37 cellular contexts compared by ENCODE assay signal in genomic region chr2:192202373-192202772, GRCh38. TPM values are rescaled to one million over a fixed set of nuclear protein-coding genes. Genes with fewer than 3 reads are reported as not detected.
"Had no signal": no experiment of that assay in that cellular context is flagged by ENCODE, and none has a peak within 500 bp of the region (broad histone marks: within the 10 kb centered on the region; RNA-seq: fewer than 3 reads in every experiment).

No MANE protein-coding gene starts in this region.

- H3K27me3 ChIP-seq: ascending aorta, brain microvascular endothelial cell had no signal

- FAIRE-seq: astrocyte, bronchial epithelial cell had no signal

- H3K27ac ChIP-seq: adrenal gland, ascending aorta, body of pancreas, brain microvascular endothelial cell, breast epithelium, cardiac muscle cell had no signal

- DNase-seq: activated effector memory CD4-positive, alpha-beta T cell treated with anti-CD3 and anti-CD28 coated beads, Interleukin-2, amount 50 U/mL, for 16 hours; activated effector memory CD4-positive, alpha-beta T cell treated with Interleukin-2 at 50 U/mL for 16 hours; activated gamma-delta T cell; activated gamma-delta T cell treated with Interleukin-2 at 50 U/mL for 16 hours; activated naive CD4-positive, alpha-beta T cell; activated naive CD4-positive, alpha-beta T cell treated with anti-CD3 and anti-CD28 coated beads for 36 hours; activated naive CD4-positive, alpha-beta T cell treated with anti-CD3 and anti-CD28 coated beads, Interleukin-2, amount 10 ng/mL, durations not matched to agents 7 days and 5 days; activated naive CD4-positive, alpha-beta T cell treated with anti-CD3 and anti-CD28 coated beads, Interleukin-2, amount 50 U/mL, for 16 hours; activated naive CD4-positive, alpha-beta T cell treated with Interleukin-2 at 50 U/mL for 16 hours; activated naive CD8-positive, alpha-beta T cell treated with anti-CD3 and anti-CD28 coated beads for 36 hours; activated naive CD8-positive, alpha-beta T cell treated with anti-CD3 and anti-CD28 coated beads, Interleukin-2, amount 10 ng/mL, durations not matched to agents 7 days and 5 days; activated naive CD8-positive, alpha-beta T cell treated with anti-CD3 and anti-CD28 coated beads, Interleukin-2, amount 50 U/mL, for 24 hours; activated T-cell treated with anti-CD3 and anti-CD28 coated beads, Interleukin-2, amount 50 U/mL, for 1 hour; activated T-cell treated with anti-CD3 and anti-CD28 coated beads, Interleukin-2, amount 50 U/mL, for 24 hours; activated T-cell treated with anti-CD3 and anti-CD28 coated beads, Interleukin-2, amount 50 U/mL, for 4 hours; activated T-cell treated with anti-CD3 and anti-CD28 coated beads, Interleukin-2, amount 50 U/mL, for 48 hours; activated T-cell treated with anti-CD3 and anti-CD28 coated beads, Interleukin-2, amount 50 U/mL, for 72 hours; adrenal gland; amniotic stem cell; amygdala; anterior cingulate cortex; aorta; body of pancreas; brain microvascular endothelial cell; caudate nucleus; central memory CD4-positive, alpha-beta T cell; cerebellar nuclear complex had no signal

- H3K4me1 ChIP-seq: adrenal gland, ascending aorta, body of pancreas, breast epithelium had no signal

- ATAC-seq: activated naive CD4-positive, alpha-beta T cell treated with anti-CD3 and anti-CD28 coated beads, Interleukin-2, amount 50 U/mL, for 72 hours; activated naive CD8-positive, alpha-beta T cell treated with anti-CD3 and anti-CD28 coated beads, Interleukin-2, amount 50 U/mL, for 24 hours; activated T-cell treated with anti-CD3 and anti-CD28 coated beads, Interleukin-2, amount 50 U/mL, for 4 hours; activated T-cell treated with anti-CD3 and anti-CD28 coated beads, Interleukin-2, amount 50 U/mL, for 72 hours; activated T-helper 17 cell treated with anti-CD3 and anti-CD28 coated beads, Interleukin-2, amount 50 U/mL, for 72 hours; body of pancreas had no signal

- H3K9me3 ChIP-seq: adrenal gland, ascending aorta, body of pancreas, breast epithelium had no signal

- H3K4me3 ChIP-seq: adrenal gland, ascending aorta, body of pancreas, breast epithelium, cardiac muscle cell had no signal

- H3K36me3 ChIP-seq: adrenal gland, ascending aorta, brain microvascular endothelial cell, breast epithelium, cardiac muscle cell had no signal

RNA-seq across cellular contexts. Expression of gene TMEFF2, which starts 7.6 kb away (rescaled TPM):
- total RNA-seq: activated naive CD4-positive, alpha-beta T cell treated with anti-CD3 and anti-CD28 coated beads for 36 hours; activated naive CD4-positive, alpha-beta T cell treated with anti-CD3 and anti-CD28 coated beads, Interleukin-2, amount 50 U/mL, for 72 hours; activated naive CD8-positive, alpha-beta T cell treated with anti-CD3 and anti-CD28 coated beads for 36 hours; activated naive CD8-positive, alpha-beta T cell treated with anti-CD3 and anti-CD28 coated beads, Interleukin-2, amount 10 ng/mL, durations not matched to agents 7 days and 5 days; activated T-cell treated with anti-CD3 and anti-CD28 coated beads, Interleukin-2, amount 50 U/mL, for 4 hours; activated T-cell treated with anti-CD3 and anti-CD28 coated beads, Interleukin-2, amount 50 U/mL, for 72 hours; activated T-helper 1 cell treated with anti-CD3 and anti-CD28 coated beads, Interleukin-12 subunit alpha, Interleukin-12 subunit beta, Interleukin-2, Interleukin-4 antibody, amounts not matched to agents 30 ng/mL and 10 ng/mL and 1 ng/mL, durations not matched to agents 14 hours and 24 hours and 36 hours; activated T-helper 17 cell treated with anti-CD3 and anti-CD28 coated beads, Interleukin-2, amount 50 U/mL, for 72 hours; activated T-helper 2 cell treated with anti-CD3 and anti-CD28 coated beads, Interferon-gamma antibody, Interleukin-2, Interleukin-4, amounts not matched to agents 10 μg/mL and 5 μg/mL and 100 μg/mL, durations not matched to agents 14 hours and 24 hours and 36 hours; ascending aorta; body of pancreas; bronchial epithelial cell; cardiac septum had no signal
- polyA plus RNA-seq: aorta had no signal
